In the genomic region with DNA sequence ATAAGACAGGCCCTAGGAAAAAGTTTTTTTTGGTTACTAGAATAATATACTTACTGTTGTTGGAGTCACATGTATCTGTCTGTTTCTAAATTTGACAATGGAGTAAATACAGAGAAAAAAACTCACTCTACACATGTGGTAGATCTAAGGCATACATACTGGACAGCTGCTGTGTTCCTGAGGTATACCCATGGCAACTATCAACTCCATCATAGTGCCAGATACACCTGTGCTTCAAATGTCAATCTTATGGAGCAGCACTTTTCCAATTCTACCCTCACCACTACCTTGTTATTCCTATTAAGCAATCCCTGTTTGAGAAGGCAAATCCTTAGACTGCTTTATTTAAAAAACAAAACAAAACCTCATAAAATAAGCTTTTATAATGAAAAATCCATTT, we compare ENCODE assay signal across 1 cellular context.
TF ChIP-seq lines count a peak whose summit lies in the region.

No MANE protein-coding gene starts in this region.

TF ChIP-seq in GM12878, 131 proteins besides CTCF, POLR2A, EP300 and RAD21 (continued from another document):
- TF ChIP-seq, protein P1, sequence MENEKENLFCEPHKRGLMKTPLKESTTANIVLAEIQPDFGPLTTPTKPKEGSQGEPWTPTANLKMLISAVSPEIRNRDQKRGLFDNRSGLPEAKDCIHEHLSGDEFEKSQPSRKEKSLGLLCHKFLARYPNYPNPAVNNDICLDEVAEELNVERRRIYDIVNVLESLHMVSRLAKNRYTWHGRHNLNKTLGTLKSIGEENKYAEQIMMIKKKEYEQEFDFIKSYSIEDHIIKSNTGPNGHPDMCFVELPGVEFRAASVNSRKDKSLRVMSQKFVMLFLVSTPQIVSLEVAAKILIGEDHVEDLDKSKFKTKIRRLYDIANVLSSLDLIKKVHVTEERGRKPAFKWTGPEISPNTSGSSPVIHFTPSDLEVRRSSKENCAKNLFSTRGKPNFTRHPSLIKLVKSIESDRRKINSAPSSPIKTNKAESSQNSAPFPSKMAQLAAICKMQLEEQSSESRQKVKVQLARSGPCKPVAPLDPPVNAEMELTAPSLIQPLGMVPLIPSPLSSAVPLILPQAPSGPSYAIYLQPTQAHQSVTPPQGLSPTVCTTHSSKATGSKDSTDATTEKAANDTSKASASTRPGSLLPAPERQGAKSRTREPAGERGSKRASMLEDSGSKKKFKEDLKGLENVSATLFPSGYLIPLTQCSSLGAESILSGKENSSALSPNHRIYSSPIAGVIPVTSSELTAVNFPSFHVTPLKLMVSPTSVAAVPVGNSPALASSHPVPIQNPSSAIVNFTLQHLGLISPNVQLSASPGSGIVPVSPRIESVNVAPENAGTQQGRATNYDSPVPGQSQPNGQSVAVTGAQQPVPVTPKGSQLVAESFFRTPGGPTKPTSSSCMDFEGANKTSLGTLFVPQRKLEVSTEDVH (IDR thresholded peaks at IDR 0.05; ENCODE audit: low read depth, partially characterized antibody), result no peak
- TF ChIP-seq BACH1 (IDR thresholded peaks at IDR 0.05; ENCODE audit: borderline replicate concordance) (no peak), YY1 (IDR thresholded peaks at IDR 0.05; ENCODE audit: low read depth, low read length) (no peak), RBBP5 (conservative IDR thresholded peaks at IDR 0.05) (no peak), CBX5 (IDR thresholded peaks at IDR 0.05; ENCODE audit: low read depth) (no peak), KLF5 (IDR thresholded peaks at IDR 0.05; ENCODE audit: partially characterized antibody) (no peak), ZNF207 (IDR thresholded peaks at IDR 0.05; ENCODE audit: borderline replicate concordance) (no peak), ZNF217 (IDR thresholded peaks at IDR 0.05) (no peak), SP1 (IDR thresholded peaks at IDR 0.05; ENCODE audit: low read depth, low read length) (no peak)
- TF ChIP-seq, protein P2, sequence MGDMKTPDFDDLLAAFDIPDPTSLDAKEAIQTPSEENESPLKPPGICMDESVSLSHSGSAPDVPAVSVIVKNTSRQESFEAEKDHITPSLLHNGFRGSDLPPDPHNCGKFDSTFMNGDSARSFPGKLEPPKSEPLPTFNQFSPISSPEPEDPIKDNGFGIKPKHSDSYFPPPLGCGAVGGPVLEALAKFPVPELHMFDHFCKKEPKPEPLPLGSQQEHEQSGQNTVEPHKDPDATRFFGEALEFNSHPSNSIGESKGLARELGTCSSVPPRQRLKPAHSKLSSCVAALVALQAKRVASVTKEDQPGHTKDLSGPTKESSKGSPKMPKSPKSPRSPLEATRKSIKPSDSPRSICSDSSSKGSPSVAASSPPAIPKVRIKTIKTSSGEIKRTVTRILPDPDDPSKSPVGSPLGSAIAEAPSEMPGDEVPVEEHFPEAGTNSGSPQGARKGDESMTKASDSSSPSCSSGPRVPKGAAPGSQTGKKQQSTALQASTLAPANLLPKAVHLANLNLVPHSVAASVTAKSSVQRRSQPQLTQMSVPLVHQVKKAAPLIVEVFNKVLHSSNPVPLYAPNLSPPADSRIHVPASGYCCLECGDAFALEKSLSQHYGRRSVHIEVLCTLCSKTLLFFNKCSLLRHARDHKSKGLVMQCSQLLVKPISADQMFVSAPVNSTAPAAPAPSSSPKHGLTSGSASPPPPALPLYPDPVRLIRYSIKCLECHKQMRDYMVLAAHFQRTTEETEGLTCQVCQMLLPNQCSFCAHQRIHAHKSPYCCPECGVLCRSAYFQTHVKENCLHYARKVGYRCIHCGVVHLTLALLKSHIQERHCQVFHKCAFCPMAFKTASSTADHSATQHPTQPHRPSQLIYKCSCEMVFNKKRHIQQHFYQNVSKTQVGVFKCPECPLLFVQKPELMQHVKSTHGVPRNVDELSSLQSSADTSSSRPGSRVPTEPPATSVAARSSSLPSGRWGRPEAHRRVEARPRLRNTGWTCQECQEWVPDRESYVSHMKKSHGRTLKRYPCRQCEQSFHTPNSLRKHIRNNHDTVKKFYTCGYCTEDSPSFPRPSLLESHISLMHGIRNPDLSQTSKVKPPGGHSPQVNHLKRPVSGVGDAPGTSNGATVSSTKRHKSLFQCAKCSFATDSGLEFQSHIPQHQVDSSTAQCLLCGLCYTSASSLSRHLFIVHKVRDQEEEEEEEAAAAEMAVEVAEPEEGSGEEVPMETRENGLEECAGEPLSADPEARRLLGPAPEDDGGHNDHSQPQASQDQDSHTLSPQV (IDR thresholded peaks at IDR 0.05), result no peak
- TF ChIP-seq, protein P3, sequence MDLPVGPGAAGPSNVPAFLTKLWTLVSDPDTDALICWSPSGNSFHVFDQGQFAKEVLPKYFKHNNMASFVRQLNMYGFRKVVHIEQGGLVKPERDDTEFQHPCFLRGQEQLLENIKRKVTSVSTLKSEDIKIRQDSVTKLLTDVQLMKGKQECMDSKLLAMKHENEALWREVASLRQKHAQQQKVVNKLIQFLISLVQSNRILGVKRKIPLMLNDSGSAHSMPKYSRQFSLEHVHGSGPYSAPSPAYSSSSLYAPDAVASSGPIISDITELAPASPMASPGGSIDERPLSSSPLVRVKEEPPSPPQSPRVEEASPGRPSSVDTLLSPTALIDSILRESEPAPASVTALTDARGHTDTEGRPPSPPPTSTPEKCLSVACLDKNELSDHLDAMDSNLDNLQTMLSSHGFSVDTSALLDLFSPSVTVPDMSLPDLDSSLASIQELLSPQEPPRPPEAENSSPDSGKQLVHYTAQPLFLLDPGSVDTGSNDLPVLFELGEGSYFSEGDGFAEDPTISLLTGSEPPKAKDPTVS (IDR thresholded peaks at IDR 0.05; ENCODE audit: low read depth, low read length), result no peak
- TF ChIP-seq, protein P4, sequence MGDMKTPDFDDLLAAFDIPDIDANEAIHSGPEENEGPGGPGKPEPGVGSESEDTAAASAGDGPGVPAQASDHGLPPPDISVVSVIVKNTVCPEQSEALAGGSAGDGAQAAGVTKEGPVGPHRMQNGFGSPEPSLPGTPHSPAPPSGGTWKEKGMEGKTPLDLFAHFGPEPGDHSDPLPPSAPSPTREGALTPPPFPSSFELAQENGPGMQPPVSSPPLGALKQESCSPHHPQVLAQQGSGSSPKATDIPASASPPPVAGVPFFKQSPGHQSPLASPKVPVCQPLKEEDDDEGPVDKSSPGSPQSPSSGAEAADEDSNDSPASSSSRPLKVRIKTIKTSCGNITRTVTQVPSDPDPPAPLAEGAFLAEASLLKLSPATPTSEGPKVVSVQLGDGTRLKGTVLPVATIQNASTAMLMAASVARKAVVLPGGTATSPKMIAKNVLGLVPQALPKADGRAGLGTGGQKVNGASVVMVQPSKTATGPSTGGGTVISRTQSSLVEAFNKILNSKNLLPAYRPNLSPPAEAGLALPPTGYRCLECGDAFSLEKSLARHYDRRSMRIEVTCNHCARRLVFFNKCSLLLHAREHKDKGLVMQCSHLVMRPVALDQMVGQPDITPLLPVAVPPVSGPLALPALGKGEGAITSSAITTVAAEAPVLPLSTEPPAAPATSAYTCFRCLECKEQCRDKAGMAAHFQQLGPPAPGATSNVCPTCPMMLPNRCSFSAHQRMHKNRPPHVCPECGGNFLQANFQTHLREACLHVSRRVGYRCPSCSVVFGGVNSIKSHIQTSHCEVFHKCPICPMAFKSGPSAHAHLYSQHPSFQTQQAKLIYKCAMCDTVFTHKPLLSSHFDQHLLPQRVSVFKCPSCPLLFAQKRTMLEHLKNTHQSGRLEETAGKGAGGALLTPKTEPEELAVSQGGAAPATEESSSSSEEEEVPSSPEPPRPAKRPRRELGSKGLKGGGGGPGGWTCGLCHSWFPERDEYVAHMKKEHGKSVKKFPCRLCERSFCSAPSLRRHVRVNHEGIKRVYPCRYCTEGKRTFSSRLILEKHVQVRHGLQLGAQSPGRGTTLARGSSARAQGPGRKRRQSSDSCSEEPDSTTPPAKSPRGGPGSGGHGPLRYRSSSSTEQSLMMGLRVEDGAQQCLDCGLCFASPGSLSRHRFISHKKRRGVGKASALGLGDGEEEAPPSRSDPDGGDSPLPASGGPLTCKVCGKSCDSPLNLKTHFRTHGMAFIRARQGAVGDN (IDR thresholded peaks at IDR 0.05), result no peak
TF ChIP-seq in GM12878: peak in this region for 0.
